22 cellular contexts compared by ENCODE assay signal in genomic region chr9:6692891-6693361, GRCh38. TPM values are rescaled to one million over a fixed set of nuclear protein-coding genes. Genes with fewer than 3 reads are reported as not detected.
DNase-seq lines count a peak whose midpoint lies in the region; ATAC-seq and TF ChIP-seq lines count a peak whose summit lies in the region.
"Had no signal": no experiment of that assay in that cellular context is flagged by ENCODE, and none has a peak within 500 bp of the region (broad histone marks: within the 10 kb centered on the region; RNA-seq: fewer than 3 reads in every experiment).

No MANE protein-coding gene starts in this region.

- peak overlapping the region; percentile 51 for H3K4me2 ChIP-seq in H9 (ENCODE audit: insufficient read depth, insufficient read length, low read length)
- no peak overlapping the region for H3K4me2 ChIP-seq in mesenchymal stem cell (ENCODE audit: low read length, poor library complexity, severe bottlenecking)

- peak overlapping the region; percentile 98 to 99 (median 99) for H3K27ac Mint-ChIP-seq in H9
- peak overlapping the region; percentile 100 for H3K27ac Mint-ChIP-seq in WTC11
- H3K27ac Mint-ChIP-seq: CD8-positive, alpha-beta memory T cell; immature natural killer cell had no signal

- H2BK5ac ChIP-seq in H9 (ENCODE audit: insufficient read length, low read length), result no peak overlapping the region
- H2BK5ac ChIP-seq in mesenchymal stem cell (ENCODE audit: low read depth, low read length, poor library complexity, severe bottlenecking), result no peak overlapping the region

- H3K56ac ChIP-seq in H9 (ENCODE audit: insufficient read length, low read depth, low read length), result no peak overlapping the region

- TF ChIP-seq CTCF in GM12865 (IDR thresholded peaks at IDR 0.05; ENCODE audit: insufficient read depth, low read depth, low read length, missing control alignments), result no peak
- TF ChIP-seq CTCF in H9 (conservative IDR thresholded peaks at IDR 0.05), result no peak
- TF ChIP-seq CTCF in WTC11 (IDR thresholded peaks at IDR 0.05), result no peak

- peaks cover 15 to 16% of the 10 kb centered on the region in 2 experiments for H3K4me1 Mint-ChIP-seq in H9
- H3K4me1 Mint-ChIP-seq in WTC11, result peaks cover 42% of the 10 kb centered on the region
- H3K4me1 Mint-ChIP-seq: CD8-positive, alpha-beta memory T cell; immature natural killer cell had no signal

- H3K9ac ChIP-seq in H9 (ENCODE audit: extremely low read depth, insufficient read length, low read length), result peak overlapping the region; percentile 4
- no peak overlapping the region for H3K9ac ChIP-seq in mesenchymal stem cell (ENCODE audit: low read length)

- H3K4me3 Mint-ChIP-seq in H9, result peak overlapping the region; percentile 40 to 47; a peak in 4 of 5 replicates
- peak overlapping the region; percentile 55 for H3K4me3 Mint-ChIP-seq in WTC11
- H3K4me3 Mint-ChIP-seq: CD8-positive, alpha-beta memory T cell; immature natural killer cell had no signal

- H3K27me3 Mint-ChIP-seq in H9 (ENCODE audit: low read depth) (no peaks in the 10 kb centered on the region), WTC11 (ENCODE audit: low read depth) (no peaks in the 10 kb centered on the region)
- H3K27me3 Mint-ChIP-seq: CD8-positive, alpha-beta memory T cell had no signal

- ATAC-seq in WTC11, result peak; percentile 81
- no peak for ATAC-seq in HG02610 (IDR thresholded peaks at IDR 0.05; ENCODE audit: unreplicated experiment)

- H3K23ac ChIP-seq in H9 (ENCODE audit: insufficient read length, low read depth, low read length) (no peak overlapping the region), mesenchymal stem cell (ENCODE audit: low read length in 2 of 2) (no peak overlapping the region)

- no peak overlapping the region for H3T11ph ChIP-seq in H9 (ENCODE audit: low read length)

- H3K14ac ChIP-seq in H9 (ENCODE audit: insufficient read depth, low read length), result no peak overlapping the region
- no peak overlapping the region for H3K14ac ChIP-seq in mesenchymal stem cell (ENCODE audit: low read length in 2 of 2)

- no peak overlapping the region for H2BK120ac ChIP-seq in H9 (ENCODE audit: low read depth, low read length, poor library complexity, severe bottlenecking)
- no peak overlapping the region for H2BK120ac ChIP-seq in mesenchymal stem cell (ENCODE audit: low read depth, low read length)

- H4K5ac ChIP-seq in H9 (ENCODE audit: insufficient read length, low read depth, low read length), result no peak overlapping the region

- H3K79me2 ChIP-seq in H9 (ENCODE audit: insufficient read depth, low read length), result no peaks in the 10 kb centered on the region

- no peak overlapping the region for H2BK20ac ChIP-seq in H9 (ENCODE audit: low read depth, low read length, poor library complexity, severe bottlenecking)

- H3K18ac ChIP-seq in H9 (ENCODE audit: insufficient read length, low read depth, low read length), result no peak overlapping the region
- H3K18ac ChIP-seq in mesenchymal stem cell (ENCODE audit: low read depth in 1 of 2, low read length in 2 of 2), result no peak overlapping the region

- no peak overlapping the region for H3K4ac ChIP-seq in H9 (ENCODE audit: low read depth, low read length)
- H3K4ac ChIP-seq in mesenchymal stem cell (ENCODE audit: low read depth in 1 of 2, low read length in 2 of 2), result no peak overlapping the region

- H3K36me3 ChIP-seq in mesenchymal stem cell (ENCODE audit: control insufficient read depth in 1 of 2, insufficient read depth in 2 of 2, low read depth in 1 of 2, low read length in 2 of 2), result peaks cover 0 to 9% of the 10 kb centered on the region in 2 experiments
- H3K36me3 ChIP-seq: esophagus muscularis mucosa had no signal

- H3K9me3 Mint-ChIP-seq in H9 (no peaks in the 10 kb centered on the region), WTC11 (no peaks in the 10 kb centered on the region)
- H3K9me3 Mint-ChIP-seq: CD8-positive, alpha-beta memory T cell; immature natural killer cell had no signal

- peaks cover 4% of the 10 kb centered on the region for H3K23me2 ChIP-seq in H9 (ENCODE audit: insufficient read length, low read depth, low read length, poor library complexity, severe bottlenecking)

- no peaks in the 10 kb centered on the region for H4K20me1 ChIP-seq in H9 (ENCODE audit: control insufficient read depth, insufficient read depth, insufficient read length)

- POLR2A ChIA-PET in WTC11 (lab: Charles Lee), result interaction anchor here (0.6 to 0.8 kb wide), 2 partner anchors 11 to 678 kb away, joined by 3 to 4 read pairs; partner anchors contain the start of gene RANBP6

- H2BK15ac ChIP-seq in H9 (ENCODE audit: low read depth, low read length) (no peak overlapping the region), mesenchymal stem cell (ENCODE audit: low read depth, poor library complexity, severe bottlenecking) (no peak overlapping the region)

- H3K79me1 ChIP-seq in H9 (ENCODE audit: insufficient read depth, low read depth, low read length, poor library complexity, severe bottlenecking) (no peaks in the 10 kb centered on the region), mesenchymal stem cell (replicated peaks; ENCODE audit: low read length, poor library complexity, severe bottlenecking) (peaks cover 2% of the 10 kb centered on the region)

- H3K27ac ChIP-seq in H9 (ENCODE audit: insufficient read length, low read depth, low read length) (peak overlapping the region; percentile 95), layer of hippocampus (ENCODE audit: low read depth, low read length) (peak overlapping the region; percentile 35), mesenchymal stem cell (ENCODE audit: low read length, poor library complexity, severe bottlenecking) (no peak overlapping the region)
- H3K27ac ChIP-seq: esophagus muscularis mucosa had no signal

- H3K4me1 ChIP-seq in H9 (ENCODE audit: insufficient read depth, low read length), result peaks cover 5% of the 10 kb centered on the region
- no peaks in the 10 kb centered on the region for H3K4me1 ChIP-seq in mesenchymal stem cell (ENCODE audit: control insufficient read depth, insufficient read depth, low read depth, low read length)
- H3K4me1 ChIP-seq: esophagus muscularis mucosa had no signal

- H2BK12ac ChIP-seq in H9 (ENCODE audit: insufficient read length, low read depth, low read length), result peak overlapping the region; percentile 10
- H2BK12ac ChIP-seq in mesenchymal stem cell (ENCODE audit: low read length in 2 of 2), result no peak overlapping the region

- H2AFZ ChIP-seq in H9 (ENCODE audit: low read length), result no peak overlapping the region
- no peak overlapping the region for H2AFZ ChIP-seq in mesenchymal stem cell (ENCODE audit: low read depth, low read length)

- H3K9me3 ChIP-seq in H9 (ENCODE audit: control insufficient read depth, low read depth, low read length), result no peaks in the 10 kb centered on the region
- H3K9me3 ChIP-seq in mesenchymal stem cell (ENCODE audit: control insufficient read depth, low read length), result no peaks in the 10 kb centered on the region
- H3K9me3 ChIP-seq: esophagus muscularis mucosa had no signal

- H3K4me3 ChIP-seq in GM12865 (ENCODE audit: low read depth, low read length) (no peak overlapping the region), mesenchymal stem cell (ENCODE audit: insufficient read depth in 1 of 2, low read depth in 1 of 2, low read length in 2 of 2) (no peak overlapping the region)
- H3K4me3 ChIP-seq: esophagus muscularis mucosa had no signal

- DNase-seq in GM12865 (ENCODE audit: low read depth) (peak; percentile 42), H9 (peak; percentile 73), WTC11 (ENCODE audit: low spot score) (peak; percentile 37), UCSD-AML1 (lab: John Stamatoyannopoulos, UW; ENCODE audit: unreplicated experiment) (no peak), mesenchymal stem cell (no peak), HuH-7 (ENCODE audit: low spot score) (no peak)
- DNase-seq: activated CD4-positive, alpha-beta T cell treated with anti-CD3 and anti-CD28 coated beads, Interleukin-2, amount 50 U/mL, for 48 hours; activated naive CD4-positive, alpha-beta T cell treated with Interleukin-2 at 50 U/mL for 16 hours; aorta; CD8-positive, alpha-beta memory T cell; cerebellar nuclear complex; effector CD8-positive, alpha-beta T cell; immature natural killer cell; Kasumi-1; NCI-H1105 treated with DMSO at 0.1 percent for 48 hours; NCI-H510A; nucleus accumbens; retina; stimulated activated CD4-positive, alpha-beta T cell treated with anti-CD3 and anti-CD28 coated beads, Interleukin-15, amount 100 ng/mL, for 24 hours had no signal

- H3K36me3 Mint-ChIP-seq in H9 (ENCODE audit: insufficient read depth in 1 of 3, low read depth in 3 of 3), result 0 out of 7 replicates have a peak, but pooled peaks cover 0 to 4% (median 4%) of the 10 kb centered on the region in 3 experiments
- H3K36me3 Mint-ChIP-seq in WTC11, result no peaks in the 10 kb centered on the region
- H3K36me3 Mint-ChIP-seq: CD8-positive, alpha-beta memory T cell had no signal

- CTCF ChIA-PET in WTC11 (lab: Charles Lee), result interaction anchor here (0.6 to 1.4 kb wide), 2 partner anchors 26 to 47 kb away, joined by 3 read pairs; no protein-coding TSS in a partner anchor

- H4K8ac ChIP-seq in H9 (replicated peaks; ENCODE audit: insufficient read length, low read depth, low read length), result no peak overlapping the region
- H4K8ac ChIP-seq in mesenchymal stem cell (ENCODE audit: low read length), result no peak overlapping the region

- H3K27me3 ChIP-seq in H9 (ENCODE audit: insufficient read depth, low read length), result no peaks in the 10 kb centered on the region
- no peaks in the 10 kb centered on the region for H3K27me3 ChIP-seq in layer of hippocampus (ENCODE audit: control insufficient read depth, insufficient read depth, low read length)
- no peaks in the 10 kb centered on the region for H3K27me3 ChIP-seq in mesenchymal stem cell (ENCODE audit: control insufficient read depth in 1 of 2, insufficient read depth in 1 of 2, low read length in 2 of 2)
- H3K27me3 ChIP-seq: esophagus muscularis mucosa had no signal

- no peak overlapping the region for H2AK5ac ChIP-seq in H9 (ENCODE audit: insufficient read length, low read length)
- H2AK5ac ChIP-seq in mesenchymal stem cell (ENCODE audit: low read length, severe bottlenecking), result no peak overlapping the region

- whole genome bisulfite sequencing in H9 (ENCODE audit: extremely low coverage, insufficient read length, low lambda C conversion rate), result no CpG with 5 or more reads among the region's 9 CpGs
- WGBS in mesenchymal stem cell, result 73% methylated on average over 9 of the region's 9 CpGs

- H4K91ac ChIP-seq in H9 (ENCODE audit: insufficient read length, low read depth, low read length) (no peak overlapping the region), mesenchymal stem cell (ENCODE audit: low read length) (no peak overlapping the region)

RNA-seq across cellular contexts. Expression of gene GLDC, which starts 47.4 kb away (rescaled TPM):
- total RNA-seq in H9 (2021) (74.4 and 74.6 TPM in 2 replicates), WTC11 (2021) (136 to 153 TPM (median 145 TPM) in 3 replicates)
- 0.28 TPM for polyA plus RNA-seq in mesenchymal stem cell (2013, experiment 1 of 2)
- polyA plus RNA-seq in mesenchymal stem cell (2013, experiment 2 of 2), result 0.45 TPM

Comparison
In these comparisons a context has a peak if more than half of its experiments do, and no peak if none do; other contexts are left out.
1. DNase-seq: peak in GM12865 (single experiment), H9 (single experiment) and WTC11 (single experiment); none in UCSD-AML1 (single experiment), mesenchymal stem cell (single experiment) and HuH-7 (single experiment).